In the genomic region with DNA sequence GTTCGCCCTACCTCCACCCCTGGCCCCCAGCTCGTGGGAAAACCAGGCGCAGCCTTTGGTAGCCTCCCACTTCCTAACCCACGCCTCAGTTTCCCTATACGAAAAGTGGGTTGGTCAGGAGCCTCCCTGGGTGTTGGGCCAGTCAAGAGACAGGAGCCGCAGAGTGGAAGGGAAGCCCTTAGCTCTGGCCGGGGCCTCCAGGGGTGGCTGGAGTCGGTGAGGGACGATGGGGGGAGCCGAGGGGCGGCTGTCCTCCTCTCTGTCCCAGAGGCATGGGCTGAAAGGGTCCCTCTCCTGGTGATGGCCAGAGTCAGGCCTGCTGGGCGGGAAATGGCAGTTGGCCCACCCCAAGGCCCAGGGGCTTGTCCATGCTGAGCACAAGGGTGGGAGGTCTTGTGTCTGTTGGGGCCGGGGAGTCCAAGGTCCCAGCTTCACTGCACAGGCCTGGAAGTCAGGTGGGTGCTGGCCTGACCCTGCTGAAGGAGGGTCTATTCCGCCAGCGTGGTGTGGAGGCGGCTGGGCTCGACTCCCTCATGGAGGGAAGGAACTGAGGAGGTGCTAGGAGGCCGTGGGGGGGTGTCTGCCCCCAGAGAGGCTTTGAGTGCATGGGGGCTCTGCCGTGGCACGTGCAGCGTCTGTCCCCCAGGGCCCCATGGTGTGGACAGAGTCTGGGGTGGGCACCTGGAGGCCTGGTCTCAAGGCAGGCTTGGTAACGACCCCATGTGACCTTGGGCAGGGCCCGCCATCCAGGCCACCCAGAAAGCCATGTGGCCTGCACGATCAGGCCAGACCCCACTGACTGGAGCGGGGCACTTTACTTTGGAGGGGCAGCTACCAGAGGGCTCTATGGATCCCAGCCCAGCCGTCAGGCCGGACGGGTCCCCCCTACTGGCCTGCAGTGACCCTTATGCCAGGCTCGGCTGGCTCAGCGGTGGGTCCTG, we compare ENCODE assay signal across 8 cellular contexts. TPM values are rescaled to one million over a fixed set of nuclear protein-coding genes. Genes with fewer than 3 reads are reported as not detected.
DNase-seq lines count a peak whose midpoint lies in the region; ATAC-seq lines count a peak whose summit lies in the region.

No MANE protein-coding gene starts in this region.

- no peaks in the 10 kb centered on the region for H3K27me3 Mint-ChIP-seq in naive thymus-derived CD8-positive, alpha-beta T cell

- POLR2A ChIA-PET in naive thymus-derived CD8-positive, alpha-beta T cell (lab: Charles Lee): interaction anchor here (0.6 to 2.6 kb wide), 14 partner anchors 8 to 303 kb away, joined by 3 to 21 read pairs (median 5); a partner anchor contains a TSS

- no peak for ATAC-seq in naive thymus-derived CD8-positive, alpha-beta T cell
- ATAC-seq in HG03469 (IDR thresholded peaks at IDR 0.05; ENCODE audit: unreplicated experiment) (no peak), GM19351 (IDR thresholded peaks at IDR 0.05; ENCODE audit: unreplicated experiment) (no peak), GM21619 (IDR thresholded peaks at IDR 0.05; ENCODE audit: unreplicated experiment) (no peak)

- H3K4me3 ChIP-seq in Jurkat, Clone E6-1 (ENCODE audit: low read length): peak overlapping the region; percentile 43

- peak; percentile 38 for DNase-seq in AG08396 (ENCODE audit: low spot score)
- DNase-seq in Jurkat, Clone E6-1 (ENCODE audit: low read depth, low spot score): no peak
- peak; percentile 32 for DNase-seq in dermis blood vessel endothelial cell
- DNase-seq in naive thymus-derived CD8-positive, alpha-beta T cell: peak in 1 of 10 donors; percentile 28
- DNase-seq in NCI-H2107 (lab: John Stamatoyannopoulos, UW): no peak

- peaks cover 6 to 18% (median 10%) of the 10 kb centered on the region in 4 donors for H3K4me1 Mint-ChIP-seq in naive thymus-derived CD8-positive, alpha-beta T cell

- no peaks in the 10 kb centered on the region for H3K9me3 Mint-ChIP-seq in naive thymus-derived CD8-positive, alpha-beta T cell

- H3K27ac Mint-ChIP-seq in naive thymus-derived CD8-positive, alpha-beta T cell: peak overlapping the region; percentile 41 to 88 (median 66)

- H3K4me3 Mint-ChIP-seq in naive thymus-derived CD8-positive, alpha-beta T cell: peak overlapping the region; percentile 65 to 87 (median 82)

- no peaks in the 10 kb centered on the region for H3K36me3 Mint-ChIP-seq in naive thymus-derived CD8-positive, alpha-beta T cell

RNA-seq across cellular contexts. Expression of a gene that starts 1.1 kb away (rescaled TPM):
- polyA plus RNA-seq in Jurkat, Clone E6-1 (2012; ENCODE audit: insufficient read depth, insufficient read length): 46.4 TPM
- total RNA-seq in dermis blood vessel endothelial cell: 99.4 and 121 TPM in 2 replicates
- 10 to 100 TPM; 10.1 to 11.6 TPM for total RNA-seq in naive thymus-derived CD8-positive, alpha-beta T cell
- polyA plus RNA-seq in naive thymus-derived CD8-positive, alpha-beta T cell: 1 to 10 TPM in 2 of 3 donors, under 1 TPM in 1; 0.91 to 1.5 (median 1.0) TPM

RNA-seq across cellular contexts. Expression of a gene that starts 17.3 kb away (rescaled TPM):
- 27.2 TPM for polyA plus RNA-seq in Jurkat, Clone E6-1 (2012; ENCODE audit: insufficient read depth, insufficient read length)
- 5.4 and 9.4 TPM in 2 replicates for total RNA-seq in dermis blood vessel endothelial cell
- 10 to 100 TPM; 72.9 to 80.0 TPM for total RNA-seq in naive thymus-derived CD8-positive, alpha-beta T cell
- 10 to 100 TPM; 39.6 to 53.5 (median 42.4) TPM for polyA plus RNA-seq in naive thymus-derived CD8-positive, alpha-beta T cell

RNA-seq across cellular contexts. Expression of a gene that starts 43.5 kb away (rescaled TPM):
- polyA plus RNA-seq in Jurkat, Clone E6-1 (2012; ENCODE audit: insufficient read depth, insufficient read length): 98.1 TPM
- total RNA-seq in dermis blood vessel endothelial cell: 39.3 and 69.2 TPM in 2 replicates
- 100 to 1,000 TPM; 184 to 201 TPM for total RNA-seq in naive thymus-derived CD8-positive, alpha-beta T cell
- 10 to 100 TPM; 47.6 to 72.1 (median 48.6) TPM for polyA plus RNA-seq in naive thymus-derived CD8-positive, alpha-beta T cell

Comparison
In these comparisons a context has a peak if more than half of its experiments do, and no peak if none do; other contexts are left out.
1. DNase-seq: peak in AG08396 (single experiment) and dermis blood vessel endothelial cell (single experiment); none in Jurkat, Clone E6-1 (single experiment) and NCI-H2107 (single experiment).